30 cellular contexts compared by ENCODE assay signal in the genomic region with DNA sequence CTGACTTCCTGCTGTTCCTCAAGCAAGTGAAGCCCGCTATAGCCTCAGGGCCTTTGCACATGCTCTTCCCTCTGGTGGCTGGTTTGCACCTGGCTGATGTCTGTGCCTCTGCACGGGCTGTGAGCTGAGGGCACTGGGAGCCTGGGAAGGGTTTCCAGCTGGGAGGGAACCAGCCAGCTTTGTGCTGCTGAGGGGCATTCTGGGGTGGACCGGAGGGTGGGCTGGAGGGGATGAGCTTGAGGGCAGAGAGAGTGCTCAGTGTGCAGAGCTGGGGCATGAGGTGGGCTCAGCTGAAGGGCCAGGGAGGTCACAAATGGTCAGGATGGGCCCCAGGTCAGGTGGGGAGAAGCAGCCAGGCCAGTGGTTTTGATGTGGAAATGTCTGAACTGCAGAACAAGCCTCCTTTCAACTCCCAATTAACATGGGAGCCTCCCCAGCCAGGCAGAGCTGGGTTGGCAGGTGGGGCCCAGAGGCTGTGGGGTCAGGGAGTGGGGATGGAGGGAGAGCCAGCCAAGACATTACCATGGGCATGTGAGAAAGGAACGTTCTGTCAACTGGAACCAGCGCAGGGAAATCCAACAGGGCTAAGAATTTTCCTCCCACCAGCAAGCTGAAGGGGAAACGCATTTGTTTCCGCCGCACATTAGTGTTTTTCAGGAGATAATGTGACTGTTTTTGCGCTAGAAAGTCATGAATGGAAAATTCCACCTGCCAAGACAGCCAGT.
DNase-seq lines count a peak whose midpoint lies in the region; ATAC-seq, FAIRE-seq and TF ChIP-seq lines count a peak whose summit lies in the region.
"Had no signal": no experiment of that assay in that cellular context is flagged by ENCODE, and none has a peak within 500 bp of the region (broad histone marks: within the 10 kb centered on the region; RNA-seq: fewer than 3 reads in every experiment).

No MANE protein-coding gene starts in this region.

- BruUV-seq in K562 (replicated peaks; lab: Mats Ljungman, UMichigan) = no TSS peak

- H3K27ac ChIP-seq in K562 (ENCODE audit: extremely low read depth, low read depth, low read length) (no peak overlapping the region), suprapubic skin (no peak overlapping the region)
- H3K27ac ChIP-seq: A549, neural progenitor cell, RWPE1 had no signal

- 5% methylated on average over 9 of the region's 9 CpGs for WGBS in K562 (ENCODE audit: insufficient coverage, low coverage, missing lambda C conversion rate)
- 63% methylated on average over 9 of the region's 9 CpGs for WGBS in suprapubic skin

- no peaks in the 10 kb centered on the region for H3K9me3 ChIP-seq in K562 (replicated peaks; ENCODE audit: control insufficient read depth, insufficient read depth, low read depth, low read length)
- H3K9me3 ChIP-seq in suprapubic skin = no peaks in the 10 kb centered on the region
- H3K9me3 ChIP-seq: A549, BE2C, mucosa of descending colon had no signal

- TF ChIP-seq RAD21 in K562 (CRISPR knock-in tag; conservative IDR thresholded peaks at IDR 0.05 in 1 of 2, IDR thresholded peaks at IDR 0.05 in 1 of 2) = no peak

- CTCF ChIA-PET in activated CD8-positive, alpha-beta memory T cell treated with anti-CD3 and anti-CD28 coated beads, Interleukin-2, amount 10 ng/mL, durations not matched to agents 7 days and 5 days (lab: Charles Lee) = interaction anchor here (1.5 kb wide), 1 partner anchor 37 kb away, joined by 5 read pairs; no protein-coding TSS in a partner anchor
- CTCF ChIA-PET in K562 (lab: Yijun Ruan, JAX; ENCODE audit: low intra/inter-chr PET ratio) = no interaction called here

- H3K4me1 ChIP-seq in K562 (replicated peaks in 1 of 2; ENCODE audit: control insufficient read depth in 2 of 2, insufficient read depth in 2 of 2, low read length in 2 of 2) (no peaks in the 10 kb centered on the region; a peak in 1 of 5 replicates), suprapubic skin (peaks cover 23% of the 10 kb centered on the region)
- H3K4me1 ChIP-seq: A549, BE2C, neural progenitor cell had no signal

- in situ Hi-C loops in K562 (cut with MboI) = no loop called here

- H3K4me1 Mint-ChIP-seq in activated CD8-positive, alpha-beta memory T cell treated with anti-CD3 and anti-CD28 coated beads, Interleukin-2, amount 10 ng/mL, durations not matched to agents 7 days and 5 days = no peaks in the 10 kb centered on the region
- H3K4me1 Mint-ChIP-seq: activated CD4-positive, alpha-beta T cell treated with anti-CD3 and anti-CD28 coated beads for 36 hours; activated naive CD8-positive, alpha-beta T cell treated with anti-CD3 and anti-CD28 coated beads, Interleukin-2, amount 50 U/mL, for 24 hours; neural progenitor cell had no signal

- no peaks in the 10 kb centered on the region for H3K9me3 Mint-ChIP-seq in activated CD8-positive, alpha-beta memory T cell treated with anti-CD3 and anti-CD28 coated beads, Interleukin-2, amount 10 ng/mL, durations not matched to agents 7 days and 5 days (ENCODE audit: low read depth)
- H3K9me3 Mint-ChIP-seq: activated naive CD8-positive, alpha-beta T cell treated with anti-CD3 and anti-CD28 coated beads, Interleukin-2, amount 50 U/mL, for 24 hours; HFFc6; neural progenitor cell had no signal

- no peak overlapping the region for H3K4me2 ChIP-seq in K562 (ENCODE audit: insufficient read depth, low read length)
- H3K4me2 ChIP-seq: A549, neural progenitor cell had no signal

- no peaks in the 10 kb centered on the region for H3K27me3 Mint-ChIP-seq in activated CD8-positive, alpha-beta memory T cell treated with anti-CD3 and anti-CD28 coated beads, Interleukin-2, amount 10 ng/mL, durations not matched to agents 7 days and 5 days

- H3K4me3 ChIP-seq in K562 (no peak overlapping the region), suprapubic skin (no peak overlapping the region)
- H3K4me3 ChIP-seq: A549, mucosa of descending colon, neural progenitor cell, skin epidermis had no signal

- FAIRE-seq in K562 (lab: Jason Lieb, UNC) = no peak
- FAIRE-seq: A549, islet of Langerhans had no signal

- H4K20me1 ChIP-seq in K562 (replicated peaks; ENCODE audit: control insufficient read depth, insufficient read depth, low read length) = 0 out of 2 replicates have a peak, but pooled peaks cover 3% of the 10 kb centered on the region

- DNase-seq in activated CD8-positive, alpha-beta memory T cell treated with anti-CD3 and anti-CD28 coated beads, Interleukin-2, amount 10 ng/mL, durations not matched to agents 7 days and 5 days = peak; percentile 18
- no peak for DNase-seq in activated CD8-positive, alpha-beta memory T cell treated with anti-CD3 and anti-CD28 coated beads, Interleukin-2, amount 50 U/mL, for 4 hours
- DNase-seq in K562 (ENCODE audit: extremely low read depth in 1 of 4, low spot score in 3 of 4) = no peak
- DNase-seq in islet precursor cell = peak; percentile 47
- peak; percentile 34 to 67 for DNase-seq in suprapubic skin (ENCODE audit: low spot score in 2 of 2)
- no peak for DNase-seq in AG08396 (ENCODE audit: low spot score)
- DNase-seq in NCI-H524 treated with DMSO at 0.1 percent for 48 hours (lab: John Stamatoyannopoulos, UW) = no peak
- DNase-seq: activated CD4-positive, alpha-beta T cell treated with anti-CD3 and anti-CD28 coated beads for 36 hours; activated gamma-delta T cell; activated naive CD8-positive, alpha-beta T cell treated with anti-CD3 and anti-CD28 coated beads, Interleukin-2, amount 50 U/mL, for 24 hours; BE2C; cerebellar nuclear complex; COR-L47; DMS79 treated with DMSO at 0.1 percent for 48 hours; effector CD8-positive, alpha-beta T cell; erythroblast; foreskin melanocyte; HFFc6; hypothalamus; mucosa of descending colon; NCI-H1048; NCI-H187 treated with DMSO at 0.1 percent for 48 hours; T-helper 2 cell had no signal

- no peak overlapping the region for H3K27ac Mint-ChIP-seq in activated CD8-positive, alpha-beta memory T cell treated with anti-CD3 and anti-CD28 coated beads, Interleukin-2, amount 10 ng/mL, durations not matched to agents 7 days and 5 days
- H3K27ac Mint-ChIP-seq: activated CD4-positive, alpha-beta T cell treated with anti-CD3 and anti-CD28 coated beads for 36 hours; activated naive CD8-positive, alpha-beta T cell treated with anti-CD3 and anti-CD28 coated beads, Interleukin-2, amount 50 U/mL, for 24 hours; HFFc6; neural progenitor cell had no signal

- no peak for TF ChIP-seq POLR2A in K562 (conservative IDR thresholded peaks at IDR 0.05)
- TF ChIP-seq POLR2A in suprapubic skin (IDR thresholded peaks at IDR 0.05) = no peak

- no peaks in the 10 kb centered on the region for H3K79me2 ChIP-seq in K562 (ENCODE audit: control insufficient read depth, insufficient read depth, low read length)

- H3K9ac ChIP-seq in K562 (ENCODE audit: insufficient read depth in 1 of 2, low read depth in 2 of 2, low read length in 2 of 2) = no peak overlapping the region
- H3K9ac ChIP-seq: neural progenitor cell had no signal

- POLR2A ChIA-PET in K562 (lab: Yijun Ruan, JAX) = interaction anchor here (0.9 kb wide), 1 partner anchor 53 kb away, joined by 3 read pairs; no protein-coding TSS in a partner anchor

- peaks cover 2 to 29% of the 10 kb centered on the region in 2 experiments; a peak in 2 of 5 replicates for H3K27me3 ChIP-seq in K562 (ENCODE audit: control insufficient read depth in 2 of 2, insufficient read depth in 2 of 2, low read length in 2 of 2)
- no peaks in the 10 kb centered on the region for H3K27me3 ChIP-seq in suprapubic skin
- H3K27me3 ChIP-seq: BE2C, neural progenitor cell had no signal

- H3K4me3 Mint-ChIP-seq in activated CD8-positive, alpha-beta memory T cell treated with anti-CD3 and anti-CD28 coated beads, Interleukin-2, amount 10 ng/mL, durations not matched to agents 7 days and 5 days = no peak overlapping the region
- H3K4me3 Mint-ChIP-seq: activated CD4-positive, alpha-beta T cell treated with anti-CD3 and anti-CD28 coated beads for 36 hours; activated naive CD8-positive, alpha-beta T cell treated with anti-CD3 and anti-CD28 coated beads, Interleukin-2, amount 50 U/mL, for 24 hours; HFFc6; neural progenitor cell had no signal

- ATAC-seq in activated CD8-positive, alpha-beta memory T cell treated with anti-CD3 and anti-CD28 coated beads, Interleukin-2, amount 10 ng/mL, durations not matched to agents 7 days and 5 days = no peak
- ATAC-seq in K562 (no peak), GM18858 (IDR thresholded peaks at IDR 0.05; ENCODE audit: unreplicated experiment) (no peak)
- ATAC-seq: A549; activated CD4-positive, alpha-beta T cell treated with anti-CD3 and anti-CD28 coated beads for 36 hours; activated naive CD8-positive, alpha-beta T cell treated with anti-CD3 and anti-CD28 coated beads, Interleukin-2, amount 50 U/mL, for 24 hours; mucosa of descending colon; SK-N-SH treated with all-trans-retinoic acid at 6 μM for 48 hours had no signal

- no peak for TF ChIP-seq EP300 in K562 (IDR thresholded peaks at IDR 0.05; ENCODE audit: low read length)
- no peak for TF ChIP-seq EP300 in suprapubic skin (IDR thresholded peaks at IDR 0.05)

- H3K9me1 ChIP-seq in K562 (ENCODE audit: control insufficient read depth, insufficient read depth, low read length) = peaks cover 3% of the 10 kb centered on the region

- no peak for TF ChIP-seq CTCF in K562 (IDR thresholded peaks at IDR 0.05 in 2 of 3, conservative IDR thresholded peaks at IDR 0.05 in 1 of 3; ENCODE audit: insufficient read depth in 2 of 3, low read depth in 1 of 3, low read length in 3 of 3)
- TF ChIP-seq CTCF in suprapubic skin (IDR thresholded peaks at IDR 0.05) = no peak

- H3K36me3 ChIP-seq in K562 (ENCODE audit: control insufficient read depth, insufficient read depth, low read length) (no peaks in the 10 kb centered on the region), suprapubic skin (no peaks in the 10 kb centered on the region)
- H3K36me3 ChIP-seq: BE2C, neural progenitor cell had no signal

- H2AFZ ChIP-seq in K562 (ENCODE audit: low read depth, low read length) = no peak overlapping the region
- H2AFZ ChIP-seq: neural progenitor cell had no signal

- intact Hi-C loops in K562 (cut with micrococcal nuclease) = no loop called here

- H3K36me3 Mint-ChIP-seq in activated CD8-positive, alpha-beta memory T cell treated with anti-CD3 and anti-CD28 coated beads, Interleukin-2, amount 10 ng/mL, durations not matched to agents 7 days and 5 days = no peaks in the 10 kb centered on the region
- H3K36me3 Mint-ChIP-seq: neural progenitor cell had no signal

TF ChIP-seq in K562, 482 proteins besides CTCF, POLR2A, EP300 and RAD21 (continues in another document):
- peak; percentile 34 for TF ChIP-seq RBM25 (IDR thresholded peaks at IDR 0.05; ENCODE audit: low read depth, low read length, severe bottlenecking)
- no peak for TF ChIP-seq CEBPG (CRISPR knock-in tag; IDR thresholded peaks at IDR 0.05)
- TF ChIP-seq CEBPG (tag; conservative IDR thresholded peaks at IDR 0.05 in 1 of 2, IDR thresholded peaks at IDR 0.05 in 1 of 2) = no peak
- TF ChIP-seq RBM22 (IDR thresholded peaks at IDR 0.05; ENCODE audit: low read depth, low read length, poor library complexity, severe bottlenecking) = no peak
- TF ChIP-seq CCNT2 (IDR thresholded peaks at IDR 0.05; ENCODE audit: borderline replicate concordance, extremely low read depth, insufficient read length, low read depth, low read length) = no peak

Comparison
In these comparisons a context has a peak if more than half of its experiments do, and no peak if none do; other contexts are left out.
1. DNase-seq: peak in activated CD8-positive, alpha-beta memory T cell treated with anti-CD3 and anti-CD28 coated beads, Interleukin-2, amount 10 ng/mL, durations not matched to agents 7 days and 5 days (single experiment), islet precursor cell (single experiment) and suprapubic skin (2 of 2); none in activated CD8-positive, alpha-beta memory T cell treated with anti-CD3 and anti-CD28 coated beads, Interleukin-2, amount 50 U/mL, for 4 hours (single experiment), K562 (0 of 4), AG08396 (single experiment) and NCI-H524 treated with DMSO at 0.1 percent for 48 hours (single experiment).